22 cellular contexts compared by ENCODE assay signal in the genomic region with DNA sequence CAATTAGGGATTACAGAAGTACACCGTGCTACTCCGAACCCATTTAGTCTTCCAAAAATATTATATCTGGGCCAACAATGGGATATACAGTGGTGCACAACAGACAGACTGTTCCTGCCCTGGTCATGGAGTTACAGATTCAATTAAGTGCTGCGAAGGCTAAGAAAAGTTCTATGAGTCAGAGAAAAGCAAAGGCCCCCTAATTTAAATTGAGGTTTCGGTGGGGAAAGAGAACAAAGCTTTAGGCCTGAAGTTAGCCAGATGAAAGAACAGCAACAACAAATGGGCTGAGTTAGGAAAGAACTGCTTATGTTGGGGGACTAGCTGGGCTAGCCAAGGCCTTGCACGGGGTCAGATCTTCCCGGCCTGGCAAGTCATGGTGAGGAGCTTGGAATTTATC.
DNase-seq lines count a peak whose midpoint lies in the region; ATAC-seq and TF ChIP-seq lines count a peak whose summit lies in the region.
"Had no signal": no experiment of that assay in that cellular context is flagged by ENCODE, and none has a peak within 500 bp of the region (broad histone marks: within the 10 kb centered on the region; RNA-seq: fewer than 3 reads in every experiment).

No MANE protein-coding gene starts in this region.

- TF ChIP-seq POLR2A in tibial nerve (IDR thresholded peaks at IDR 0.05): no peak

- H3K4me1 ChIP-seq in tibial nerve: peaks cover 0 to 4% (median 0%) of the 10 kb centered on the region in 4 donors
- H3K4me1 ChIP-seq: esophagus squamous epithelium, lower lobe of right lung, transverse colon had no signal

- H3K27ac ChIP-seq in tibial nerve: no peak overlapping the region
- H3K27ac ChIP-seq: esophagus squamous epithelium, lower lobe of right lung, spleen, transverse colon, VCaP had no signal

- no peaks in the 10 kb centered on the region for H3K9me3 ChIP-seq in tibial nerve
- H3K9me3 ChIP-seq: esophagus squamous epithelium, lower lobe of right lung, spleen, transverse colon had no signal

- no peak overlapping the region for H3K4me3 ChIP-seq in tibial nerve
- H3K4me3 ChIP-seq: esophagus squamous epithelium, lower lobe of right lung, spleen, transverse colon had no signal

- H3K27ac Mint-ChIP-seq in naive B cell: peak overlapping the region in 3 of 6 donors; percentile 19 to 53 (median 28)
- H3K27ac Mint-ChIP-seq: activated CD8-positive, alpha-beta T cell treated with anti-CD3 and anti-CD28 coated beads for 36 hours; activated T-cell treated with anti-CD3 and anti-CD28 coated beads, Interleukin-2, amount 50 U/mL, for 72 hours; T-cell had no signal

- WGBS in tibial nerve, 2 donors: 60 to 70% methylated on average over 6 of the region's 6 CpGs

- H3K27me3 Mint-ChIP-seq in naive B cell: peaks cover 0 to 14% (median 3%) of the 10 kb centered on the region in 3 donors

- no peak for TF ChIP-seq CTCF in tibial nerve (IDR thresholded peaks at IDR 0.05)

- H3K36me3 Mint-ChIP-seq in naive B cell: no peaks in the 10 kb centered on the region
- H3K36me3 Mint-ChIP-seq: T-cell had no signal

- no peak for TF ChIP-seq EP300 in tibial nerve (IDR thresholded peaks at IDR 0.05)

- H3K4me3 Mint-ChIP-seq in naive B cell: peak overlapping the region in 3 of 8 donors; percentile 27 to 75 (median 30)
- H3K4me3 Mint-ChIP-seq: activated CD8-positive, alpha-beta T cell treated with anti-CD3 and anti-CD28 coated beads for 36 hours; activated T-cell treated with anti-CD3 and anti-CD28 coated beads, Interleukin-2, amount 50 U/mL, for 72 hours; T-cell had no signal

- peak; percentile 63 for ATAC-seq in GM18868 (IDR thresholded peaks at IDR 0.05; ENCODE audit: unreplicated experiment)
- ATAC-seq in GM21723 (IDR thresholded peaks at IDR 0.05; ENCODE audit: unreplicated experiment): peak; percentile 79
- peak; percentile 43 for ATAC-seq in HG03159 (IDR thresholded peaks at IDR 0.05; ENCODE audit: unreplicated experiment)
- ATAC-seq in naive B cell (ENCODE audit: low read depth in 2 of 2): no peak
- ATAC-seq: activated CD8-positive, alpha-beta T cell treated with anti-CD3 and anti-CD28 coated beads for 36 hours; activated T-cell treated with anti-CD3 and anti-CD28 coated beads, Interleukin-2, amount 50 U/mL, for 72 hours; lower lobe of right lung; T-cell had no signal

- DNase-seq in naive B cell (peak; percentile 2), tibial nerve (ENCODE audit: low spot score in 2 of 2) (no peak), DMS53 (lab: John Stamatoyannopoulos, UW) (no peak), D341Med (ENCODE audit: low spot score) (no peak), NCI-H2196 treated with DMSO at 0.1 percent for 48 hours (lab: John Stamatoyannopoulos, UW; ENCODE audit: unreplicated experiment) (no peak)
- DNase-seq: activated CD8-positive, alpha-beta T cell treated with anti-CD3 and anti-CD28 coated beads for 36 hours; activated T-cell treated with anti-CD3 and anti-CD28 coated beads, Interleukin-2, amount 50 U/mL, for 72 hours; COR-L47; esophagus squamous epithelium; glutamatergic neuron; lower lobe of right lung; NCI-H2081; NCI-H82; posterior cingulate gyrus; spleen; stimulated activated naive CD4-positive, alpha-beta T cell; T-cell; transverse colon had no signal

- H3K9me3 Mint-ChIP-seq in naive B cell: no peaks in the 10 kb centered on the region
- H3K9me3 Mint-ChIP-seq: activated CD8-positive, alpha-beta T cell treated with anti-CD3 and anti-CD28 coated beads for 36 hours; activated T-cell treated with anti-CD3 and anti-CD28 coated beads, Interleukin-2, amount 50 U/mL, for 72 hours; T-cell had no signal

- H3K27me3 ChIP-seq in tibial nerve: no peaks in the 10 kb centered on the region

- peaks cover 5 to 22% (median 22%) of the 10 kb centered on the region in 3 donors for H3K4me1 Mint-ChIP-seq in naive B cell
- H3K4me1 Mint-ChIP-seq: T-cell had no signal

- no peaks in the 10 kb centered on the region for H3K36me3 ChIP-seq in tibial nerve
- H3K36me3 ChIP-seq: esophagus squamous epithelium, lower lobe of right lung, spleen, transverse colon had no signal

Comparison
In these comparisons a context has a peak if more than half of its experiments do, and no peak if none do; other contexts are left out.
1. ATAC-seq: peak in GM18868 (single experiment), GM21723 (single experiment) and HG03159 (single experiment); none in naive B cell (0 of 2).